In genomic region chr17:6994666-6995246, GRCh38 we compare ENCODE assay signal across 1 cellular context.
A peak's percentile ranks its signal among the peaks of the same experiment; 100 is the strongest.
TF ChIP-seq lines count a peak whose summit lies in the region.

No MANE protein-coding gene starts in this region.

TF ChIP-seq in K562, 482 proteins besides CTCF, POLR2A, EP300 and RAD21:
- TF ChIP-seq ZNF124 (CRISPR knock-in tag; IDR thresholded peaks at IDR 0.05) (no peak), ZNF311 (CRISPR knock-in tag; IDR thresholded peaks at IDR 0.05) (no peak), EGR1 (conservative IDR thresholded peaks at IDR 0.05) (peak; percentile 45; the same call in 1 of the 2 replicates), ZNF274 (IDR thresholded peaks at IDR 0.05; ENCODE audit: borderline replicate concordance, low read depth, low read length) (no peak), AFF1 (IDR thresholded peaks at IDR 0.05; ENCODE audit: low read depth in 1 of 2, partially characterized antibody in 2 of 2) (no peak), DLX4 (CRISPR knock-in tag; IDR thresholded peaks at IDR 0.05) (no peak), ELF4 (CRISPR knock-in tag; IDR thresholded peaks at IDR 0.05) (no peak), NEUROD1 (IDR thresholded peaks at IDR 0.05; ENCODE audit: borderline replicate concordance, low read depth, low read length, partially characterized antibody) (no peak), YY1 (IDR thresholded peaks at IDR 0.05; ENCODE audit: borderline replicate concordance in 1 of 3, control insufficient read depth in 1 of 3, extremely low read depth in 1 of 3, insufficient read depth in 3 of 3, insufficient read length in 1 of 3, insufficient replicate concordance in 2 of 3, low read depth in 1 of 3, low read length in 2 of 3) (peak in 1 of 3 experiments; percentile 47), SMARCA4 (IDR thresholded peaks at IDR 0.05) (no peak), ETS1 (conservative IDR thresholded peaks at IDR 0.05; ENCODE audit: control insufficient read depth, low read depth, low read length) (no peak), LEF1 (IDR thresholded peaks at IDR 0.05) (no peak), HDGF (IDR thresholded peaks at IDR 0.05) (no peak), CBFA2T3 (IDR thresholded peaks at IDR 0.05) (no peak), RBBP5 (IDR thresholded peaks at IDR 0.05; ENCODE audit: borderline replicate concordance, insufficient read depth, low read length, poor library complexity, severe bottlenecking) (no peak), ZNF766 (CRISPR knock-in tag; conservative IDR thresholded peaks at IDR 0.05) (0 out of 2 replicates have a peak, but pooled peaks have one; percentile 3), PRMT5 (CRISPR knock-in tag; IDR thresholded peaks at IDR 0.05) (no peak), RBM25 (IDR thresholded peaks at IDR 0.05; ENCODE audit: low read depth, low read length, severe bottlenecking) (no peak), HMGN3 (IDR thresholded peaks at IDR 0.05; ENCODE audit: borderline replicate concordance, extremely low read depth, insufficient read length, low read depth, low read length) (no peak), ARID2 (IDR thresholded peaks at IDR 0.05) (no peak)
- TF ChIP-seq, protein P1, sequence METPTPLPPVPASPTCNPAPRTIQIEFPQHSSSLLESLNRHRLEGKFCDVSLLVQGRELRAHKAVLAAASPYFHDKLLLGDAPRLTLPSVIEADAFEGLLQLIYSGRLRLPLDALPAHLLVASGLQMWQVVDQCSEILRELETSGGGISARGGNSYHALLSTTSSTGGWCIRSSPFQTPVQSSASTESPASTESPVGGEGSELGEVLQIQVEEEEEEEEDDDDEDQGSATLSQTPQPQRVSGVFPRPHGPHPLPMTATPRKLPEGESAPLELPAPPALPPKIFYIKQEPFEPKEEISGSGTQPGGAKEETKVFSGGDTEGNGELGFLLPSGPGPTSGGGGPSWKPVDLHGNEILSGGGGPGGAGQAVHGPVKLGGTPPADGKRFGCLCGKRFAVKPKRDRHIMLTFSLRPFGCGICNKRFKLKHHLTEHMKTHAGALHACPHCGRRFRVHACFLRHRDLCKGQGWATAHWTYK (CRISPR knock-in tag; IDR thresholded peaks at IDR 0.05): no peak
